ENCODE assay signal across 22 cellular contexts in genomic region chr12:126974779-126975178, GRCh38.
DNase-seq lines count a peak whose midpoint lies in the region; FAIRE-seq and TF ChIP-seq lines count a peak whose summit lies in the region.
"Had no signal": no experiment of that assay in that cellular context is flagged by ENCODE, and none has a peak within 500 bp of the region (broad histone marks: within the 10 kb centered on the region; RNA-seq: fewer than 3 reads in every experiment).

No MANE protein-coding gene starts in this region.

- H3K79me2 ChIP-seq in H1 (ENCODE audit: control insufficient read depth in 1 of 2, insufficient read depth in 2 of 2, low read length in 2 of 2) (no peaks in the 10 kb centered on the region), neural progenitor cell (ENCODE audit: low read depth) (no peaks in the 10 kb centered on the region)

- no peak overlapping the region for H3K4ac ChIP-seq in H1 (replicated peaks; ENCODE audit: insufficient read length, low read depth, low read length)

- H3K4me2 ChIP-seq in H1 (ENCODE audit: insufficient read depth in 1 of 2, low read depth in 2 of 2, low read length in 2 of 2) (no peak overlapping the region), neural progenitor cell (no peak overlapping the region)

- CTCF ChIA-PET in H1 (lab: Charles Lee; ENCODE audit: partially characterized antibody): interaction anchor here (1.0 to 1.5 kb wide), 7 partner anchors 14 to 190 kb away, joined by 3 to 5 read pairs (median 3); no protein-coding TSS in a partner anchor

- H4K5ac ChIP-seq in H1 (ENCODE audit: insufficient read length, low read depth, low read length): no peak overlapping the region

- H3K23ac ChIP-seq in H1 (ENCODE audit: insufficient read length): no peak overlapping the region

- no peaks in the 10 kb centered on the region for H3K36me3 Mint-ChIP-seq in neural progenitor cell
- H3K36me3 Mint-ChIP-seq: activated naive CD4-positive, alpha-beta T cell treated with anti-CD3 and anti-CD28 coated beads, Interleukin-2, amount 10 ng/mL, durations not matched to agents 7 days and 5 days; IgD-negative memory B cell had no signal

- H3K9ac ChIP-seq in H1 (replicated peaks in 1 of 4; ENCODE audit: extremely low read depth in 1 of 4, low read depth in 3 of 4, low read length in 3 of 4) (no peak overlapping the region), neural progenitor cell (no peak overlapping the region)

- no peaks in the 10 kb centered on the region for H3F3A ChIP-seq in neural progenitor cell (ENCODE audit: low read depth)

- no peak overlapping the region for H3K4me3 Mint-ChIP-seq in neural progenitor cell
- H3K4me3 Mint-ChIP-seq: activated naive CD4-positive, alpha-beta T cell treated with anti-CD3 and anti-CD28 coated beads, Interleukin-2, amount 10 ng/mL, durations not matched to agents 7 days and 5 days; activated T-cell treated with anti-CD3 and anti-CD28 coated beads, Interleukin-2, amount 50 U/mL, for 24 hours; IgD-negative memory B cell; neural crest cell had no signal

- POLR2A ChIA-PET in H1 (lab: Charles Lee; ENCODE audit: partially characterized antibody): no interaction called here

- H4K20me1 ChIP-seq in H1 (replicated peaks in 1 of 2; ENCODE audit: control insufficient read depth in 1 of 2, insufficient read depth in 2 of 2, low read length in 2 of 2): no peaks in the 10 kb centered on the region
- no peaks in the 10 kb centered on the region for H4K20me1 ChIP-seq in neural progenitor cell (ENCODE audit: low read depth)

- H3K27me3 ChIP-seq in H1 (replicated peaks in 1 of 4; ENCODE audit: control insufficient read depth in 3 of 4, extremely low read depth in 1 of 4, insufficient read depth in 3 of 4, low read length in 3 of 4): peaks cover 0 to 2% (median 0%) of the 10 kb centered on the region in 4 experiments; a peak in 1 of 7 replicates
- no peaks in the 10 kb centered on the region for H3K27me3 ChIP-seq in neural progenitor cell
- H3K27me3 ChIP-seq: tibial artery had no signal

- 84% methylated on average over 3 of the region's 3 CpGs; no CpG with 5 or more reads in 1 of the 2 experiments for WGBS in H1 (ENCODE audit: extremely low coverage in 1 of 2, insufficient coverage in 1 of 2, insufficient read length in 1 of 2, insufficient replicate concordance in 2 of 2, low coverage in 1 of 2, low lambda C conversion rate in 2 of 2, missing lambda C conversion rate in 1 of 2), 2 experiments

- H4K8ac ChIP-seq in H1 (ENCODE audit: extremely low read depth, insufficient read depth, low read length): no peak overlapping the region

- H2BK12ac ChIP-seq in H1 (ENCODE audit: low read depth, low read length): no peak overlapping the region

- no peaks in the 10 kb centered on the region for H3K79me1 ChIP-seq in H1 (ENCODE audit: low read depth, low read length)

- no peak overlapping the region for H3K14ac ChIP-seq in H1 (ENCODE audit: insufficient read length)

- H2BK20ac ChIP-seq in H1 (ENCODE audit: low read length): no peak overlapping the region

- H3K4me1 ChIP-seq in H1 (replicated peaks in 1 of 4; ENCODE audit: control insufficient read depth in 3 of 4, insufficient read depth in 4 of 4, low read length in 3 of 4): no peaks in the 10 kb centered on the region
- no peaks in the 10 kb centered on the region for H3K4me1 ChIP-seq in neural progenitor cell
- H3K4me1 ChIP-seq: psoas muscle, tibial artery had no signal

- peaks cover 4% of the 10 kb centered on the region for H3K27me3 Mint-ChIP-seq in neural progenitor cell (ENCODE audit: insufficient read depth, low read depth)
- H3K27me3 Mint-ChIP-seq: activated naive CD4-positive, alpha-beta T cell treated with anti-CD3 and anti-CD28 coated beads, Interleukin-2, amount 10 ng/mL, durations not matched to agents 7 days and 5 days; IgD-negative memory B cell had no signal

- FAIRE-seq in H1 (lab: Jason Lieb, UNC): no peak

- no peak for TF ChIP-seq EP300 in H1 (IDR thresholded peaks at IDR 0.05; ENCODE audit: borderline replicate concordance in 1 of 2, low read depth in 2 of 2, low read length in 2 of 2)

- H3K18ac ChIP-seq in H1 (ENCODE audit: extremely low read depth, low read length): no peak overlapping the region

- no peaks in the 10 kb centered on the region; the same call in 1 of the 2 replicates for H3K23me2 ChIP-seq in H1 (ENCODE audit: low read depth, low read length)

- TF ChIP-seq CTCF in GM12865 (IDR thresholded peaks at IDR 0.05; ENCODE audit: insufficient read depth, low read depth, low read length, missing control alignments) (no peak), LNCaP clone FGC (IDR thresholded peaks at IDR 0.05; ENCODE audit: control insufficient read depth, extremely low read depth, insufficient read depth) (peak; percentile 51), H1 (IDR thresholded peaks at IDR 0.05; ENCODE audit: control extremely low read depth in 1 of 3, insufficient read depth in 1 of 3, low read depth in 1 of 3, low read length in 3 of 3) (peak; percentile 35 to 50 (median 50)), neural progenitor cell (IDR thresholded peaks at IDR 0.05) (peak; percentile 10)

- H2AK5ac ChIP-seq in H1 (ENCODE audit: low read depth, low read length): no peak overlapping the region

- peak; percentile 31 to 49; a peak in 3 of 4 replicates for TF ChIP-seq RAD21 in H1 (IDR thresholded peaks at IDR 0.05 in 1 of 2, conservative IDR thresholded peaks at IDR 0.05 in 1 of 2; ENCODE audit: low read depth in 2 of 2, low read length in 2 of 2)

- no peak overlapping the region for H2BK120ac ChIP-seq in H1 (replicated peaks; ENCODE audit: low read depth, low read length)

- no peak overlapping the region for H4K91ac ChIP-seq in H1 (replicated peaks; ENCODE audit: insufficient read length, low read length)

- H3K4me1 Mint-ChIP-seq in neural progenitor cell: no peaks in the 10 kb centered on the region
- H3K4me1 Mint-ChIP-seq: activated naive CD4-positive, alpha-beta T cell treated with anti-CD3 and anti-CD28 coated beads, Interleukin-2, amount 10 ng/mL, durations not matched to agents 7 days and 5 days; IgD-negative memory B cell had no signal

- H3K4me3 ChIP-seq in GM12865 (ENCODE audit: low read depth, low read length) (no peak overlapping the region), LNCaP clone FGC (ENCODE audit: low read depth, low read length) (no peak overlapping the region), H1 (ENCODE audit: extremely low read depth in 1 of 4, insufficient read depth in 2 of 4, low read depth in 3 of 4, low read length in 4 of 4) (no peak overlapping the region), neural progenitor cell (no peak overlapping the region)
- H3K4me3 ChIP-seq: psoas muscle, tibial artery had no signal

- H3K9me3 ChIP-seq in H1 (ENCODE audit: insufficient read depth in 2 of 2, low read depth in 1 of 2, low read length in 1 of 2) (no peaks in the 10 kb centered on the region), neural progenitor cell (ENCODE audit: low read depth) (no peaks in the 10 kb centered on the region)
- H3K9me3 ChIP-seq: psoas muscle, tibial artery had no signal

- DNase-seq in GM12865 (ENCODE audit: low read depth): peak; percentile 9
- DNase-seq in LNCaP clone FGC (ENCODE audit: low read depth): no peak
- no peak for DNase-seq in H1 (ENCODE audit: low read depth in 1 of 2, low spot score in 2 of 2)
- peak; percentile 11 for DNase-seq in neural progenitor cell (ENCODE audit: low spot score)
- DNase-seq in NCI-H1436 (lab: John Stamatoyannopoulos, UW): no peak
- no peak for DNase-seq in effector CD4-positive, alpha-beta T cell
- DNase-seq in dedifferentiated amniotic fluid mesenchymal stem cell (ENCODE audit: extremely low spot score): no peak
- DNase-seq: activated CD4-positive, alpha-beta T cell treated with anti-CD3 and anti-CD28 coated beads for 1 hour; activated naive CD4-positive, alpha-beta T cell treated with anti-CD3 and anti-CD28 coated beads, Interleukin-2, amount 10 ng/mL, durations not matched to agents 7 days and 5 days; activated T-cell treated with anti-CD3 and anti-CD28 coated beads, Interleukin-2, amount 50 U/mL, for 24 hours; COR-L47; dermis blood vessel endothelial cell; foreskin fibroblast; NCI-H1048; NCI-H2029; NCI-H345; psoas muscle; stimulated activated naive CD4-positive, alpha-beta T cell treated with Interleukin-2 at 50 U/mL for 16 hours; tibial artery had no signal

- no peak overlapping the region for H3K27ac Mint-ChIP-seq in neural progenitor cell
- H3K27ac Mint-ChIP-seq: activated naive CD4-positive, alpha-beta T cell treated with anti-CD3 and anti-CD28 coated beads, Interleukin-2, amount 10 ng/mL, durations not matched to agents 7 days and 5 days; activated T-cell treated with anti-CD3 and anti-CD28 coated beads, Interleukin-2, amount 50 U/mL, for 24 hours; IgD-negative memory B cell had no signal

- H3K9me3 Mint-ChIP-seq in neural progenitor cell: no peaks in the 10 kb centered on the region
- H3K9me3 Mint-ChIP-seq: activated naive CD4-positive, alpha-beta T cell treated with anti-CD3 and anti-CD28 coated beads, Interleukin-2, amount 10 ng/mL, durations not matched to agents 7 days and 5 days; activated T-cell treated with anti-CD3 and anti-CD28 coated beads, Interleukin-2, amount 50 U/mL, for 24 hours; neural crest cell had no signal

- no peaks in the 10 kb centered on the region for H3K36me3 ChIP-seq in H1 (ENCODE audit: control insufficient read depth in 2 of 4, insufficient read depth in 4 of 4, low read length in 3 of 4)
- no peaks in the 10 kb centered on the region for H3K36me3 ChIP-seq in neural progenitor cell
- H3K36me3 ChIP-seq: tibial artery had no signal

- no peak overlapping the region for H3K56ac ChIP-seq in H1 (replicated peaks; ENCODE audit: insufficient read length, low read depth, low read length)

- H2AFZ ChIP-seq in H1 (ENCODE audit: low read length) (no peak overlapping the region), neural progenitor cell (replicated peaks) (no peak overlapping the region)

- no peak overlapping the region for H2BK15ac ChIP-seq in H1 (ENCODE audit: low read length)

- no peak for TF ChIP-seq POLR2A in H1 (IDR thresholded peaks at IDR 0.05; ENCODE audit: control extremely low read depth in 1 of 2, low read depth in 2 of 2, low read length in 2 of 2)

- H2BK5ac ChIP-seq in H1 (ENCODE audit: low read depth, low read length): no peak overlapping the region

- no peak overlapping the region for H3K27ac ChIP-seq in H1 (ENCODE audit: low read depth, low read length)
- no peak overlapping the region for H3K27ac ChIP-seq in neural progenitor cell
- H3K27ac ChIP-seq: psoas muscle, RWPE1, tibial artery had no signal

TF ChIP-seq in H1, 55 proteins besides CTCF, POLR2A, EP300 and RAD21 (continues in another document):
- no peak for TF ChIP-seq FOSL1 (IDR thresholded peaks at IDR 0.05; ENCODE audit: insufficient read depth, low read depth, low read length)
- TF ChIP-seq CTBP2 (IDR thresholded peaks at IDR 0.05; ENCODE audit: borderline replicate concordance, insufficient read depth, insufficient read length, low read length): no peak
- TF ChIP-seq CREB1 (IDR thresholded peaks at IDR 0.05): no peak
- TF ChIP-seq, protein P1, sequence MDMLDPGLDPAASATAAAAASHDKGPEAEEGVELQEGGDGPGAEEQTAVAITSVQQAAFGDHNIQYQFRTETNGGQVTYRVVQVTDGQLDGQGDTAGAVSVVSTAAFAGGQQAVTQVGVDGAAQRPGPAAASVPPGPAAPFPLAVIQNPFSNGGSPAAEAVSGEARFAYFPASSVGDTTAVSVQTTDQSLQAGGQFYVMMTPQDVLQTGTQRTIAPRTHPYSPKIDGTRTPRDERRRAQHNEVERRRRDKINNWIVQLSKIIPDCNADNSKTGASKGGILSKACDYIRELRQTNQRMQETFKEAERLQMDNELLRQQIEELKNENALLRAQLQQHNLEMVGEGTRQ (IDR thresholded peaks at IDR 0.05; ENCODE audit: low read length): no peak

Comparison
In these comparisons a context has a peak if more than half of its experiments do, and no peak if none do; other contexts are left out.
1. DNase-seq: peak in GM12865 (single experiment) and neural progenitor cell (single experiment); none in LNCaP clone FGC (single experiment), H1 (0 of 2), NCI-H1436 (single experiment), effector CD4-positive, alpha-beta T cell (single experiment) and dedifferentiated amniotic fluid mesenchymal stem cell (single experiment).